Comparison of ENCODE assay signal across 16 cellular contexts in the genomic region with DNA sequence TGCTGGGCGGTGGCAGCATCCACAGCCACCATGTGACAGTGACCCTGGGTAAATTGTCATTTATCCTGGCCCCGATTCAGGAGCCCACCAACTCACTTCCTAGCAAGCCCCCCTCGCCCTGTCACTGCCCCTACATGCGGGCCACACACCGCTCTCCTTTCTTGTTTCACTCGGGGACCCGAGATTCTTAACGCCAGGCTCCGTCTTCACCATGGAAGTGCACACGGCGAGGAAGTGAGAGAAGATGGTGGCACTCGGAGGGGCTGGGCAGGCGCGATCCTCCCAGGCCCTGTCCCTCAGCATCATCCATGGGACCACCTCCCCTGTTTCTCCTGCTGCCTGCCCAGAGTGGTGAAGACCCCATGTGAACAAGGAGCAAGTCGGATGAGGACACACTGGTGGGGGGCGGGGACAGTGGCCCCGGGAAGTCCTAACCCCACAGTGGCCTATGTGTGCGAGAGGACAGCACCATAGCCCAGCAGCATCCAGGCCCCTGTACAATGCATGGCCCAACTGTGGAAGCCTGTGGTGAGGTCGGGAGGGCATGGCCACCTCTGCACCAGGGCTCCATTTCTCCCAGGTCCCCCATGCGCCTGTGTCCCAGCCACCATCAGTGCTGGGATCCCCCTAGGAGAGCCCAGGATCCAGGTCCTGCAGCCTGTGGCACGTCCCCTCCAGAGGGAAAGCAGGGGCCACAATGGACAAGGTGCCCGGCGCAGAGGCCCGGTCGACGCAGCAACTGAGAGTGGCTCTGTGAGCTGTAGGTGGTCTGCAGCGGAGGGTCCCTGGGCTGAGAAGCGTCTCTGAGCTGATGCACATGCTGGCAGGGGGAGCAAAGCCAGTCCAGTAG.
"Had no signal": no experiment of that assay in that cellular context is flagged by ENCODE, and none has a peak within 500 bp of the region (broad histone marks: within the 10 kb centered on the region; RNA-seq: fewer than 3 reads in every experiment).

No MANE protein-coding gene starts in this region.

- ATAC-seq: lower lobe of right lung, psoas muscle had no signal

- H3K27ac Mint-ChIP-seq: activated T-helper 2 cell treated with anti-CD3 and anti-CD28 coated beads, Interferon-gamma antibody, Interleukin-2, Interleukin-4, amounts not matched to agents 10 μg/mL and 5 μg/mL and 100 μg/mL, durations not matched to agents 14 hours and 24 hours and 36 hours had no signal

- H3K4me1 ChIP-seq: ascending aorta, esophagus squamous epithelium, lower lobe of right lung, psoas muscle, stomach had no signal

- H3K36me3 ChIP-seq: ascending aorta, esophagus squamous epithelium, lower lobe of right lung, neutrophil, stomach, thoracic aorta had no signal

- DNase-seq: activated CD4-positive, alpha-beta T cell treated with anti-CD3 and anti-CD28 coated beads, Interleukin-2, amount 10 ng/mL, durations not matched to agents 7 days and 5 days; activated CD4-positive, CD25-positive, alpha-beta regulatory T cell; activated CD8-positive, alpha-beta memory T cell treated with anti-CD3 and anti-CD28 coated beads for 24 hours; esophagus squamous epithelium; foreskin fibroblast; glutamatergic neuron; lower lobe of right lung; midbrain; psoas muscle; stimulated activated CD4-positive, alpha-beta T cell treated with anti-CD3 and anti-CD28 coated beads, Interleukin-15, amount 100 ng/mL, for 24 hours; stimulated activated CD4-positive, alpha-beta T cell treated with anti-CD3 and anti-CD28 coated beads, Interleukin-4, amount 100 ng/mL, for 4 hours; stomach had no signal

- H3K27me3 Mint-ChIP-seq: activated CD4-positive, alpha-beta T cell treated with anti-CD3 and anti-CD28 coated beads, Interleukin-2, amount 10 ng/mL, durations not matched to agents 7 days and 5 days had no signal

- H3K4me3 Mint-ChIP-seq: activated CD4-positive, alpha-beta T cell treated with anti-CD3 and anti-CD28 coated beads, Interleukin-2, amount 10 ng/mL, durations not matched to agents 7 days and 5 days had no signal

- H3K9me3 ChIP-seq: ascending aorta, esophagus squamous epithelium, lower lobe of right lung, neutrophil, psoas muscle, stomach, thoracic aorta had no signal

- H3K27ac ChIP-seq: ascending aorta, esophagus squamous epithelium, lower lobe of right lung, neutrophil, psoas muscle, stomach, thoracic aorta had no signal

- H3K4me1 Mint-ChIP-seq: activated CD4-positive, alpha-beta T cell treated with anti-CD3 and anti-CD28 coated beads, Interleukin-2, amount 10 ng/mL, durations not matched to agents 7 days and 5 days had no signal

- H3K4me3 ChIP-seq: ascending aorta, esophagus squamous epithelium, lower lobe of right lung, psoas muscle, stomach, thoracic aorta had no signal

- H3K27me3 ChIP-seq: ascending aorta, esophagus squamous epithelium, neutrophil, stomach had no signal

- H3K9me3 Mint-ChIP-seq: activated T-helper 2 cell treated with anti-CD3 and anti-CD28 coated beads, Interferon-gamma antibody, Interleukin-2, Interleukin-4, amounts not matched to agents 10 μg/mL and 5 μg/mL and 100 μg/mL, durations not matched to agents 14 hours and 24 hours and 36 hours had no signal
